In genomic region chr17:64056269-64057005, GRCh38 we compare ENCODE assay signal across 1 cellular context.
TF ChIP-seq lines count a peak whose summit lies in the region.

No MANE protein-coding gene starts in this region.

TF ChIP-seq in K562, 482 proteins besides CTCF, POLR2A, EP300 and RAD21 (continued from another document):
- TF ChIP-seq CHD7 (IDR thresholded peaks at IDR 0.05; ENCODE audit: low read depth, low read length), result no peak
- no peak for TF ChIP-seq OTX1 (CRISPR knock-in tag; IDR thresholded peaks at IDR 0.05)
- TF ChIP-seq RBM14 (IDR thresholded peaks at IDR 0.05; ENCODE audit: borderline replicate concordance, insufficient read depth, low read depth, low read length), result no peak
- no peak for TF ChIP-seq ESRRA (IDR thresholded peaks at IDR 0.05; ENCODE audit: borderline replicate concordance, low read depth)
- no peak for TF ChIP-seq HCFC1 (IDR thresholded peaks at IDR 0.05; ENCODE audit: low read depth, low read length)
- TF ChIP-seq ERF (CRISPR knock-in tag; IDR thresholded peaks at IDR 0.05), result no peak
- no peak for TF ChIP-seq ZNF766 (CRISPR knock-in tag; conservative IDR thresholded peaks at IDR 0.05)
- no peak for TF ChIP-seq EHMT2 (IDR thresholded peaks at IDR 0.05)
- TF ChIP-seq ZNF280A (IDR thresholded peaks at IDR 0.05; ENCODE audit: low read depth, partially characterized antibody), result no peak
- TF ChIP-seq, protein P1, sequence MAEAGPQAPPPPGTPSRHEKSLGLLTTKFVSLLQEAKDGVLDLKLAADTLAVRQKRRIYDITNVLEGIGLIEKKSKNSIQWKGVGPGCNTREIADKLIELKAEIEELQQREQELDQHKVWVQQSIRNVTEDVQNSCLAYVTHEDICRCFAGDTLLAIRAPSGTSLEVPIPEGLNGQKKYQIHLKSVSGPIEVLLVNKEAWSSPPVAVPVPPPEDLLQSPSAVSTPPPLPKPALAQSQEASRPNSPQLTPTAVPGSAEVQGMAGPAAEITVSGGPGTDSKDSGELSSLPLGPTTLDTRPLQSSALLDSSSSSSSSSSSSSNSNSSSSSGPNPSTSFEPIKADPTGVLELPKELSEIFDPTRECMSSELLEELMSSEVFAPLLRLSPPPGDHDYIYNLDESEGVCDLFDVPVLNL (CRISPR knock-in tag; IDR thresholded peaks at IDR 0.05; ENCODE audit: low read depth), result no peak
- TF ChIP-seq ZNF239 (CRISPR knock-in tag; IDR thresholded peaks at IDR 0.05), result no peak
- TF ChIP-seq ZSCAN29 (IDR thresholded peaks at IDR 0.05), result no peak
- TF ChIP-seq PRMT5 (CRISPR knock-in tag; IDR thresholded peaks at IDR 0.05), result no peak
